Comparison of ENCODE assay signal across 12 cellular contexts in the genomic region with DNA sequence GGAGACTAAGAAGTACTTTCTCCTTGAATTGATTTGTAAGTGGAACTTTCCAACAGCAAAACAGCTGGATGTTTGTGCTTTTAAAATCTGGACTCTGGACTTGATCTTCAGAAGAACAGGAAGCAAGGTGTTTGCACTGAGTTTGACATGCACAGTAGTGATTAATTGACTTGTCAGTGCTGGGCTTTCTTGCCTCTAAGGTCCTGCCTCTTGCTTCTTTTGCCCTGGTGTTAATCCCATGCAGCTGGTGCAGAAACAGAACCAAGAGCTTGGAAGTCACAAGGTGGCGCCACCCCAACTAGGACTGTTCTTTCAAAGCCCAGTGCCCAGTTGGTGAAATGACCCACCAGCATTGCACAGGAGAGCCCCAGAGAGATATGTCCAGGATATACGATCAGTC.
A peak's percentile ranks its signal among the peaks of the same experiment; 100 is the strongest.
DNase-seq lines count a peak whose midpoint lies in the region; ATAC-seq and TF ChIP-seq lines count a peak whose summit lies in the region.
"Had no signal": no experiment of that assay in that cellular context is flagged by ENCODE, and none has a peak within 500 bp of the region (broad histone marks: within the 10 kb centered on the region; RNA-seq: fewer than 3 reads in every experiment).

No MANE protein-coding gene starts in this region.

- no peak for TF ChIP-seq POLR2A in breast epithelium (IDR thresholded peaks at IDR 0.05)

- ATAC-seq in HG03457 (IDR thresholded peaks at IDR 0.05; ENCODE audit: unreplicated experiment): no peak

- no TSS peak for BruUV-seq in MCF 10A (replicated peaks; lab: Mats Ljungman, UMichigan)

- CTCF ChIA-PET in MCF 10A (lab: Yijun Ruan, JAX): interaction anchor here (0.6 to 1.7 kb wide), 10 partner anchors 10 to 459 kb away, joined by 3 to 6 read pairs (median 4); a partner anchor contains a TSS

- H3K36me3 ChIP-seq in breast epithelium: no peaks in the 10 kb centered on the region
- H3K36me3 ChIP-seq: spleen, suprapubic skin had no signal

- no peak overlapping the region for H3K27ac Mint-ChIP-seq in MCF 10A (ENCODE audit: low read depth, unreplicated experiment)

- POLR2A ChIA-PET in MCF 10A (lab: Yijun Ruan, JAX): no interaction called here

- H3K36me3 Mint-ChIP-seq in MCF 10A (ENCODE audit: insufficient read depth, unreplicated experiment): no peaks in the 10 kb centered on the region

- H3K9me3 Mint-ChIP-seq in MCF 10A (ENCODE audit: unreplicated experiment): no peaks in the 10 kb centered on the region

- peak; percentile 24 for DNase-seq in MCF 10A (ENCODE audit: unreplicated experiment)
- DNase-seq in breast epithelium (ENCODE audit: low spot score in 2 of 2): no peak
- peak; percentile 44 for DNase-seq in RKO (ENCODE audit: low spot score)
- DNase-seq in fibroblast of villous mesenchyme (ENCODE audit: low read depth): peak; percentile 27
- DNase-seq in islet precursor cell: no peak
- no peak for DNase-seq in midbrain (lab: John Stamatoyannopoulos, UW)
- DNase-seq in COR-L47 (lab: John Stamatoyannopoulos, UW): no peak
- DNase-seq: activated CD4-positive, alpha-beta T cell treated with anti-CD3 and anti-CD28 coated beads for 4 hours; cerebellar nuclear complex; spleen had no signal

- H3K4me1 Mint-ChIP-seq in MCF 10A (ENCODE audit: insufficient read depth, unreplicated experiment): no peaks in the 10 kb centered on the region

- H3K9me3 ChIP-seq in breast epithelium: peaks cover 0 to 24% of the 10 kb centered on the region in 2 donors
- H3K9me3 ChIP-seq: suprapubic skin had no signal

- no peak overlapping the region for H3K4me3 Mint-ChIP-seq in MCF 10A (ENCODE audit: unreplicated experiment)

- no peak overlapping the region for H3K4me3 ChIP-seq in breast epithelium
- no peak overlapping the region for H3K4me3 ChIP-seq in fibroblast of villous mesenchyme (ENCODE audit: low read depth, low read length)
- H3K4me3 ChIP-seq: spleen, suprapubic skin had no signal

- intact Hi-C loops in MCF 10A (cut with micrococcal nuclease) (no loop called here), breast epithelium (cut with DNase I; ENCODE audit: low total_unique reads) (no loop called here)

- H3K27ac ChIP-seq in breast epithelium: no peak overlapping the region
- H3K27ac ChIP-seq: spleen, suprapubic skin had no signal

- peak; percentile 17 for TF ChIP-seq CTCF in MCF 10A (IDR thresholded peaks at IDR 0.05; ENCODE audit: unreplicated experiment)
- TF ChIP-seq CTCF in breast epithelium (IDR thresholded peaks at IDR 0.05): no peak
- TF ChIP-seq CTCF in fibroblast of villous mesenchyme (IDR thresholded peaks at IDR 0.05; ENCODE audit: insufficient read depth, low read depth, low read length): peak; percentile 48

- no peaks in the 10 kb centered on the region for H3K27me3 ChIP-seq in breast epithelium

- H3K4me1 ChIP-seq in breast epithelium: no peaks in the 10 kb centered on the region
- H3K4me1 ChIP-seq: suprapubic skin had no signal

- H3K27me3 Mint-ChIP-seq in MCF 10A (ENCODE audit: insufficient read depth, unreplicated experiment): no peaks in the 10 kb centered on the region

Comparison
In these comparisons a context has a peak if more than half of its experiments do, and no peak if none do; other contexts are left out.
1. DNase-seq: peak in MCF 10A (single experiment), RKO (single experiment) and fibroblast of villous mesenchyme (single experiment); none in breast epithelium (0 of 2), islet precursor cell (single experiment), midbrain (single experiment) and COR-L47 (single experiment).
2. CTCF ChIP-seq: peak in MCF 10A (single experiment) and fibroblast of villous mesenchyme (single experiment); none in breast epithelium (0 of 3).